ENCODE assay signal across 20 cellular contexts in genomic region chr3:42513121-42513520, GRCh38. TPM values are rescaled to one million over a fixed set of nuclear protein-coding genes. Genes with fewer than 3 reads are reported as not detected.
DNase-seq lines count a peak whose midpoint lies in the region; ATAC-seq and TF ChIP-seq lines count a peak whose summit lies in the region.
"Had no signal": no experiment of that assay in that cellular context is flagged by ENCODE, and none has a peak within 500 bp of the region (broad histone marks: within the 10 kb centered on the region; RNA-seq: fewer than 3 reads in every experiment).

No MANE protein-coding gene starts in this region.

- H2AK5ac ChIP-seq in neuronal stem cell (ENCODE audit: low read depth, low read length), result peak overlapping the region; percentile 77

- no peak overlapping the region for H4K91ac ChIP-seq in neuronal stem cell (ENCODE audit: low read depth, low read length, poor library complexity)

- no CpG with 5 or more reads among the region's 3 CpGs for WGBS in neuronal stem cell (ENCODE audit: extremely low coverage in 2 of 2, insufficient read length in 2 of 2, insufficient replicate concordance in 1 of 2), 2 donors

- no peak overlapping the region for H3K4ac ChIP-seq in neuronal stem cell (ENCODE audit: low read length)

- no peak overlapping the region for H2BK15ac ChIP-seq in neuronal stem cell (ENCODE audit: low read length)

- no peak for TF ChIP-seq CTCF in RWPE1 (conservative IDR thresholded peaks at IDR 0.05; ENCODE audit: low read depth)

- no peak for ATAC-seq in left cardiac atrium
- no peak for ATAC-seq in left ventricle myocardium superior
- ATAC-seq in GM18517 (IDR thresholded peaks at IDR 0.05; ENCODE audit: unreplicated experiment), result no peak
- ATAC-seq: A549 had no signal

- no peak overlapping the region for H2BK12ac ChIP-seq in neuronal stem cell (ENCODE audit: low read length)

- POLR2A ChIA-PET in RWPE1 (lab: Yijun Ruan, JAX; ENCODE audit: low non-redundant PET), result interaction anchor here (0.5 kb wide), 1 partner anchor 23 kb away, joined by 3 read pairs; no protein-coding TSS in a partner anchor

- H3K4me3 Mint-ChIP-seq in activated naive CD4-positive, alpha-beta T cell treated with anti-CD3 and anti-CD28 coated beads, Interleukin-2, amount 10 ng/mL, durations not matched to agents 7 days and 5 days, result no peak overlapping the region

- no peak overlapping the region for H3K14ac ChIP-seq in neuronal stem cell (ENCODE audit: low read length)

- H3K4me1 ChIP-seq in neuronal stem cell (ENCODE audit: control insufficient read depth in 2 of 2, insufficient read depth in 1 of 2, low read depth in 1 of 2, low read length in 2 of 2), result no peaks in the 10 kb centered on the region
- H3K4me1 ChIP-seq: A549 had no signal

- intact Hi-C loops in left cardiac atrium (cut with DNase I) (no loop called here), left ventricle myocardium superior (cut with micrococcal nuclease) (no loop called here)

- CTCF ChIA-PET in RWPE1 (lab: Yijun Ruan, JAX), result interaction anchor here (1.0 kb wide), 1 partner anchor 12 kb away, joined by 3 read pairs; no protein-coding TSS in a partner anchor
- CTCF ChIA-PET in activated naive CD4-positive, alpha-beta T cell treated with anti-CD3 and anti-CD28 coated beads, Interleukin-2, amount 10 ng/mL, durations not matched to agents 7 days and 5 days (lab: Charles Lee), result interaction anchor here (1.0 to 1.9 kb wide), 5 partner anchors 11 to 322 kb away, joined by 3 to 7 read pairs (median 4); partner anchors contain the start of gene VIPR1

- H2BK120ac ChIP-seq in neuronal stem cell (ENCODE audit: low read depth, low read length), result no peak overlapping the region

- no peak overlapping the region for H3K27ac Mint-ChIP-seq in activated naive CD4-positive, alpha-beta T cell treated with anti-CD3 and anti-CD28 coated beads, Interleukin-2, amount 10 ng/mL, durations not matched to agents 7 days and 5 days

- H3K27ac ChIP-seq in RWPE1, result peak overlapping the region; percentile 97; the same call in 1 of the 2 replicates
- H3K27ac ChIP-seq in neuronal stem cell (replicated peaks; ENCODE audit: low read length), result no peak overlapping the region
- H3K27ac ChIP-seq: A549 had no signal

- peaks cover 23% of the 10 kb centered on the region for H3K36me3 Mint-ChIP-seq in activated naive CD4-positive, alpha-beta T cell treated with anti-CD3 and anti-CD28 coated beads, Interleukin-2, amount 10 ng/mL, durations not matched to agents 7 days and 5 days

- no peaks in the 10 kb centered on the region for H3K27me3 Mint-ChIP-seq in activated naive CD4-positive, alpha-beta T cell treated with anti-CD3 and anti-CD28 coated beads, Interleukin-2, amount 10 ng/mL, durations not matched to agents 7 days and 5 days

- no peak overlapping the region for H3K4me2 ChIP-seq in neuronal stem cell (ENCODE audit: insufficient read depth, low read length, poor library complexity, severe bottlenecking)
- H3K4me2 ChIP-seq: A549 had no signal

- H3K36me3 ChIP-seq in neuronal stem cell (replicated peaks in 1 of 2; ENCODE audit: control insufficient read depth in 2 of 2, insufficient read depth in 2 of 2, low read length in 2 of 2), result no peaks in the 10 kb centered on the region

- H3K4me1 Mint-ChIP-seq in activated naive CD4-positive, alpha-beta T cell treated with anti-CD3 and anti-CD28 coated beads, Interleukin-2, amount 10 ng/mL, durations not matched to agents 7 days and 5 days, result peaks cover 46% of the 10 kb centered on the region

- DNase-seq in left cardiac atrium, result peak; percentile 21
- DNase-seq in left ventricle myocardium superior, result no peak
- DNase-seq in RWPE1 (ENCODE audit: low spot score), result no peak
- no peak for DNase-seq in neuronal stem cell (ENCODE audit: low spot score)
- DNase-seq in activated naive CD4-positive, alpha-beta T cell treated with anti-CD3 and anti-CD28 coated beads, Interleukin-2, amount 10 ng/mL, durations not matched to agents 7 days and 5 days, result no peak
- no peak for DNase-seq in NCI-H510A (lab: John Stamatoyannopoulos, UW)
- DNase-seq: C1 segment of cervical spinal cord; DMS79 treated with DMSO at 0.1 percent for 48 hours; NCI-H1092 treated with DMSO at 0.1 percent for 48 hours; NCI-H2081; NCI-H2171 treated with DMSO at 0.1 percent for 48 hours; NCI-H446; NCI-H69; NK-92 treated with Interleukin-12 subunit alpha and Interleukin-12 subunit beta, amount 100 ng/mL, for 24 hours; SIG-M5 had no signal

- H2BK5ac ChIP-seq in neuronal stem cell (ENCODE audit: low read length), result peak overlapping the region; percentile 58

- no peak overlapping the region for H3K18ac ChIP-seq in neuronal stem cell (ENCODE audit: low read length)

- no peak overlapping the region for H3K9ac ChIP-seq in neuronal stem cell (ENCODE audit: low read depth, low read length, poor library complexity)

- H3K79me1 ChIP-seq in neuronal stem cell (ENCODE audit: low read depth, low read length), result no peaks in the 10 kb centered on the region

- H3K27me3 ChIP-seq in neuronal stem cell (ENCODE audit: control insufficient read depth in 3 of 3, insufficient read depth in 3 of 3, low read depth in 1 of 3, low read length in 3 of 3), result peaks cover 0 to 7% (median 0%) of the 10 kb centered on the region in 3 experiments

- no peak overlapping the region for H3K4me3 ChIP-seq in neuronal stem cell (ENCODE audit: low read length in 2 of 2)
- H3K4me3 ChIP-seq: A549 had no signal

- no peaks in the 10 kb centered on the region for H3K9me3 Mint-ChIP-seq in activated naive CD4-positive, alpha-beta T cell treated with anti-CD3 and anti-CD28 coated beads, Interleukin-2, amount 10 ng/mL, durations not matched to agents 7 days and 5 days

- no peak overlapping the region for H3K23ac ChIP-seq in neuronal stem cell (ENCODE audit: low read depth, low read length, poor library complexity)

- no peak overlapping the region for H4K8ac ChIP-seq in neuronal stem cell (ENCODE audit: low read depth, low read length)

- no peak overlapping the region for H2AFZ ChIP-seq in neuronal stem cell (ENCODE audit: low read length)

- no peaks in the 10 kb centered on the region for H3K9me3 ChIP-seq in neuronal stem cell (replicated peaks in 1 of 2; ENCODE audit: control insufficient read depth in 2 of 2, insufficient read depth in 1 of 2, low read depth in 1 of 2, low read length in 2 of 2)
- H3K9me3 ChIP-seq: A549 had no signal

RNA-seq across cellular contexts. Expression of gene VIPR1, which starts 10.7 kb away (rescaled TPM):
- total RNA-seq in left cardiac atrium, result 1 to 10 TPM; 4.9 to 5.9 TPM
- total RNA-seq in left ventricle myocardium superior, result 2.2 TPM
- 1.1 TPM for polyA plus RNA-seq in neuronal stem cell (2013, experiment 1 of 2)
- 1.00 TPM for polyA plus RNA-seq in neuronal stem cell (2013, experiment 2 of 2)
- total RNA-seq: H4, LHCN-M2, OCI-LY7 had no signal
